In genomic region chr3:32460031-32460749, GRCh38 we compare ENCODE assay signal across 8 cellular contexts. TPM values are rescaled to one million over a fixed set of nuclear protein-coding genes. Genes with fewer than 3 reads are reported as not detected.
DNase-seq lines count a peak whose midpoint lies in the region; ATAC-seq and TF ChIP-seq lines count a peak whose summit lies in the region.

No MANE protein-coding gene starts in this region.

- DNase-seq in NCI-H2029 (lab: John Stamatoyannopoulos, UW) (peak; percentile 44), iPS-NIHi11 (ENCODE audit: low spot score) (peak; percentile 82), stomach (no peak), NCI-H1436 treated with DMSO at 0.1 percent for 48 hours (lab: John Stamatoyannopoulos, UW) (no peak), HCEC 1CT (no peak)
- peak; percentile 68 for DNase-seq in activated CD8-positive, alpha-beta memory T cell treated with anti-CD3 and anti-CD28 coated beads, Interleukin-2, amount 50 U/mL, for 1 hour (ENCODE audit: extremely low read depth)

- H3K36me3 ChIP-seq in stomach: peaks cover 0 to 16% (median under 1%) of the 10 kb centered on the region in 4 donors

- TF ChIP-seq POLR2A in stomach (IDR thresholded peaks at IDR 0.05): no peak

- H3K4me1 ChIP-seq in stomach: peaks cover 6 to 51% (median 13%) of the 10 kb centered on the region in 4 donors

- H3K9me3 ChIP-seq in stomach: no peaks in the 10 kb centered on the region

- WGBS in stomach, 5 donors: 68 to 81% (median 70%) methylated on average over 13 to 15 of the region's 15 CpGs

- TF ChIP-seq EP300 in stomach (IDR thresholded peaks at IDR 0.05): no peak

- TF ChIP-seq CTCF in stomach (IDR thresholded peaks at IDR 0.05): no peak

- no peak overlapping the region for H3K4me3 ChIP-seq in stomach

- no peaks in the 10 kb centered on the region for H3K27me3 ChIP-seq in stomach

- intact Hi-C loops in stomach (cut with DNase I; ENCODE audit: low total_unique reads): no loop called here

- peak overlapping the region in 3 of 5 donors; percentile 15 to 60 (median 32) for H3K27ac ChIP-seq in stomach

- ATAC-seq in GM18519 (IDR thresholded peaks at IDR 0.05; ENCODE audit: low FRiP score, unreplicated experiment): peak; percentile 85
- peak; percentile 80 for ATAC-seq in HG02642 (IDR thresholded peaks at IDR 0.05; ENCODE audit: poor library complexity, unreplicated experiment)

RNA-seq across cellular contexts. Expression of gene CMTM6, which starts 42.5 kb away (rescaled TPM):
- 100 to 1,000 TPM in 1 of 5 donors, 10 to 100 TPM in 3, 1 to 10 TPM in 1; 5.8 to 133 (median 21.4) TPM for total RNA-seq in stomach
- 10 to 100 TPM; 12.5 to 17.1 (median 13.2) TPM for polyA plus RNA-seq in stomach

Comparison
In these comparisons a context has a peak if more than half of its experiments do, and no peak if none do; other contexts are left out.
1. DNase-seq: peak in NCI-H2029 (single experiment), activated CD8-positive, alpha-beta memory T cell treated with anti-CD3 and anti-CD28 coated beads, Interleukin-2, amount 50 U/mL, for 1 hour (single experiment) and iPS-NIHi11 (single experiment); none in stomach (single experiment), NCI-H1436 treated with DMSO at 0.1 percent for 48 hours (single experiment) and HCEC 1CT (single experiment).